ENCODE assay signal across 7 cellular contexts in the genomic region with DNA sequence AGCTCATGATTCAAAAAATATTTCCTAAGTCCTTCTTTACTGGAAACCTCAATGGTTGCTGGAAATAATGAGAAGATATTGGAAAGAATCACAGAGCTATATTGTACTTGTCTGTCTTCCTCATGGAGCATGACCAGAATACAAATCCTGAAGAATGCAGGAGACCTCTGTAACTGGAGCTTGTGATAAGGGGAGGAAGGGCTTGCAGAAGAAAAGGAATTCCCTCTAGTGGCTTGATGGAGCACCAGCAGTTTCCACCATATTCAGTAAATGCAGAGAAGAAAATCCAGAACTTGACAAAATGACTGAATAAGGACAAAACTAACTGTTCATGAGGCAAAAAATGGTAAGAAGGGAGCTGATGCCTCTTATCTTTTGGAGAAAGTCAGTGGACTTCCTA.
DNase-seq lines count a peak whose midpoint lies in the region; ATAC-seq, FAIRE-seq and TF ChIP-seq lines count a peak whose summit lies in the region.

No MANE protein-coding gene starts in this region.

- H2AFZ ChIP-seq in HepG2 (ENCODE audit: low read length) = no peak overlapping the region

- H4K20me1 ChIP-seq in HepG2 (ENCODE audit: insufficient read depth, low read length) = no peaks in the 10 kb centered on the region

- DNase-seq in HPDE6-E6E7 (ENCODE audit: extremely low spot score) (peak; percentile 7), adrenal gland (peak in 2 of 7 donors; percentile 13 to 15), HepG2 (ENCODE audit: low spot score) (no peak)
- DNase-seq in activated CD4-positive, alpha-beta memory T cell treated with anti-CD3 and anti-CD28 coated beads for 36 hours = no peak
- no peak for DNase-seq in NK-92 treated with Interleukin-12 subunit alpha and Interleukin-12 subunit beta, amount 100 ng/mL, for 24 hours (lab: John Stamatoyannopoulos, UW)

- H3K36me3 Mint-ChIP-seq in activated CD4-positive, alpha-beta memory T cell treated with anti-CD3 and anti-CD28 coated beads for 36 hours = no peaks in the 10 kb centered on the region

- H3K9me3 Mint-ChIP-seq in activated CD4-positive, alpha-beta memory T cell treated with anti-CD3 and anti-CD28 coated beads for 36 hours = no peaks in the 10 kb centered on the region

- BruUV-seq in HepG2 (replicated peaks; lab: Mats Ljungman, UMichigan) = no TSS peak

- H3K27ac ChIP-seq in adrenal gland (no peak overlapping the region), HepG2 (ENCODE audit: extremely low read length, insufficient read depth, low read length) (no peak overlapping the region)

- intact Hi-C loops in adrenal gland (cut with DNase I) (loop anchor here in 1 of 2 donors (5.0 kb wide), 1 partner anchor 625 kb away; no protein-coding TSS in a partner anchor), HepG2 (cut with micrococcal nuclease; ENCODE audit: unreplicated experiment) (loop anchor here (10.0 kb wide), 1 partner anchor 628 kb away; no protein-coding TSS in a partner anchor)
- intact Hi-C loops in activated CD4-positive, alpha-beta memory T cell treated with anti-CD3 and anti-CD28 coated beads for 36 hours (cut with micrococcal nuclease) = loop anchor here (10.0 kb wide), 1 partner anchor 428 kb away; no protein-coding TSS in a partner anchor

- H3K9me3 ChIP-seq in adrenal gland (replicated peaks in 1 of 3) = no peaks in the 10 kb centered on the region
- H3K9me3 ChIP-seq in HepG2 (ENCODE audit: low read length) = peaks cover 14% of the 10 kb centered on the region

- H3K4me3 ChIP-seq in adrenal gland = no peak overlapping the region
- no peak overlapping the region for H3K4me3 ChIP-seq in HepG2 (replicated peaks in 1 of 3; ENCODE audit: insufficient read depth in 1 of 3, low read depth in 2 of 3, low read length in 3 of 3)

- no peak for TF ChIP-seq POLR2A in adrenal gland (IDR thresholded peaks at IDR 0.05)
- TF ChIP-seq POLR2A in HepG2 (IDR thresholded peaks at IDR 0.05; ENCODE audit: insufficient read depth in 1 of 2, low read depth in 2 of 2, low read length in 2 of 2) = no peak

- POLR2A ChIA-PET in HepG2 (lab: Yijun Ruan, JAX) = no interaction called here
- POLR2A ChIA-PET in activated CD4-positive, alpha-beta memory T cell treated with anti-CD3 and anti-CD28 coated beads for 36 hours (lab: Charles Lee) = no interaction called here

- no peaks in the 10 kb centered on the region for H3K79me2 ChIP-seq in HepG2 (ENCODE audit: insufficient read depth, low read length)

- H3K9ac ChIP-seq in HepG2 (ENCODE audit: insufficient read depth, low read depth, low read length) = no peak overlapping the region

- no peaks in the 10 kb centered on the region for H3K27me3 ChIP-seq in adrenal gland
- H3K27me3 ChIP-seq in HepG2 (ENCODE audit: control insufficient read depth in 1 of 2, insufficient read depth in 2 of 2, low read length in 2 of 2) = no peaks in the 10 kb centered on the region; a peak in 1 of 5 replicates

- CTCF ChIA-PET in HepG2 (lab: Yijun Ruan, JAX; ENCODE audit: low intra/inter-chr PET ratio, low total read pairs) = no interaction called here
- CTCF ChIA-PET in activated CD4-positive, alpha-beta memory T cell treated with anti-CD3 and anti-CD28 coated beads for 36 hours (lab: Charles Lee) = interaction anchor here (1.0 to 1.7 kb wide), 4 partner anchors 11 to 1334 kb away, joined by 3 to 4 read pairs (median 3); no protein-coding TSS in a partner anchor

- peak; percentile 45 to 63 (median 54) for TF ChIP-seq CTCF in adrenal gland (IDR thresholded peaks at IDR 0.05)
- no peak for TF ChIP-seq CTCF in HepG2 (CRISPR knock-in tag; IDR thresholded peaks at IDR 0.05)

- H3K27me3 Mint-ChIP-seq in activated CD4-positive, alpha-beta memory T cell treated with anti-CD3 and anti-CD28 coated beads for 36 hours = peaks cover 18% of the 10 kb centered on the region

- H3K4me1 ChIP-seq in adrenal gland (replicated peaks in 1 of 2) (no peaks in the 10 kb centered on the region), HepG2 (ENCODE audit: insufficient read depth, low read length) (no peaks in the 10 kb centered on the region)

- no peak overlapping the region for H3K27ac Mint-ChIP-seq in activated CD4-positive, alpha-beta memory T cell treated with anti-CD3 and anti-CD28 coated beads for 36 hours

- H3K4me1 Mint-ChIP-seq in activated CD4-positive, alpha-beta memory T cell treated with anti-CD3 and anti-CD28 coated beads for 36 hours (ENCODE audit: low read depth) = no peaks in the 10 kb centered on the region

- TF ChIP-seq RAD21 in HepG2 (CRISPR knock-in tag; IDR thresholded peaks at IDR 0.05) = no peak

- ATAC-seq in GM18502 (IDR thresholded peaks at IDR 0.05; ENCODE audit: poor library complexity, unreplicated experiment) (peak; percentile 75), HepG2 (0 out of 3 replicates have a peak, but pooled peaks have one; percentile 38), HG02884 (IDR thresholded peaks at IDR 0.05; ENCODE audit: unreplicated experiment) (no peak)

- H3K4me3 Mint-ChIP-seq in activated CD4-positive, alpha-beta memory T cell treated with anti-CD3 and anti-CD28 coated beads for 36 hours = no peak overlapping the region

- in situ Hi-C loops in HepG2 (cut with HindIII; ENCODE audit: extremely low pct_ligation_motif_present, low pct_unique_long_range_greater_than_20kb) = no loop called here

- no peak overlapping the region for H3K4me2 ChIP-seq in HepG2 (ENCODE audit: low read depth, low read length)

- TF ChIP-seq EP300 in HepG2 (IDR thresholded peaks at IDR 0.05; ENCODE audit: low read depth in 2 of 2, low read length in 2 of 2) (no peak), HepG2 (CRISPR knock-in tag; IDR thresholded peaks at IDR 0.05; ENCODE audit: borderline replicate concordance) (no peak)

- H3K36me3 ChIP-seq in adrenal gland (replicated peaks in 1 of 2) (no peaks in the 10 kb centered on the region), HepG2 (replicated peaks in 1 of 2; ENCODE audit: control insufficient read depth in 1 of 2, insufficient read depth in 2 of 2, low read length in 2 of 2) (no peaks in the 10 kb centered on the region)

- no peak for FAIRE-seq in HepG2 (lab: Jason Lieb, UNC)

TF ChIP-seq in HepG2, 621 proteins besides CTCF, POLR2A, EP300 and RAD21 (continues in another document):
- TF ChIP-seq KDM1A (CRISPR knock-in tag; IDR thresholded peaks at IDR 0.05) (no peak), GMEB2 (CRISPR knock-in tag; IDR thresholded peaks at IDR 0.05; ENCODE audit: low read depth) (no peak), ZNF512B (CRISPR knock-in tag; IDR thresholded peaks at IDR 0.05; ENCODE audit: borderline replicate concordance) (no peak), ZBTB1 (CRISPR knock-in tag; IDR thresholded peaks at IDR 0.05; ENCODE audit: borderline replicate concordance) (no peak), ZNF468 (CRISPR knock-in tag; IDR thresholded peaks at IDR 0.05) (no peak), SMAD3 (CRISPR knock-in tag; IDR thresholded peaks at IDR 0.05) (no peak), ZNF546 (CRISPR knock-in tag; conservative IDR thresholded peaks at IDR 0.05) (no peak), RNF2 (conservative IDR thresholded peaks at IDR 0.05; ENCODE audit: low read depth) (no peak)
